In the genomic region with DNA sequence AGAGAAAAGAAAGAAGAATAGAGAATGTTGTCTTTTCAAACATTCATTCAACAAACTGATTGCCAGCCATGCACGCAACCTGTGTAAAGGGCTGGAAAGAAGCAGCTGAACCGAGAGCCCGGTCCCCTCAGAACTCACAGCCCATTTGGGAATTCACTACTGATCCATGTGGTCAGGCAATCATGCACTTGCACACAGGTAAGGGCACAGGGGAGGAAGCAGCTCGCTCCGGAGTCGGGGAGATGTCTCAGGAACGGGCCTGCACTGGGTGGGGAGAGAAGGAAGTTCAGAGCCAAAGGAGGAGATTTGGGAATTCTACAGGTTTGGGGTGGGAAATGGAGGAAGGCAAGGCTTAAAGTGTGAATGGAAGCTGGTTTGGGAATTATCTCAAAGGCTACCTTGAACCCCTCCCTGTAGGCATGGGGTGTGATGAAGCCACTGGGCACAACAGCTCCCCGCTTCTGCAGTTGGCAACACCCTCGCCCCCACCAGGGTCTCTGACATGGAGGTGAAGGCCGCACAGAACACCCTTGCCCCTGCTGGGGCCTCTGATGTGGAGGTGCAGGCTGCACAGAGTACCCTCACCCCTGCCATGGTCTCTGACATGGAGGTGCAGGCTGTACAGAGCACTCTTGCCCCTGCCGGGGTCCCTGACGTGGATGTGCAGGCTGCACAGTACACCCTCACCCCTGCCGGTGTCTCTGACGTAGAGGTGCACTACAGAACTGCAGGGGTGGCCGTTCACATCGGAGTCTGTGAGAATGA, we compare ENCODE assay signal across 20 cellular contexts.
"Had no signal": no experiment of that assay in that cellular context is flagged by ENCODE, and none has a peak within 500 bp of the region (broad histone marks: within the 10 kb centered on the region; RNA-seq: fewer than 3 reads in every experiment).

No MANE protein-coding gene starts in this region.

- H3K4me3 Mint-ChIP-seq: immature natural killer cell; memory B cell; mesothelial cell of epicardium; naive B cell; nephron progenitor cell; stimulated activated effector memory CD8-positive, alpha-beta T cell treated with anti-CD3 and anti-CD28 coated beads, Interleukin-12 subunit alpha, Interleukin-12 subunit beta, amount 100 ng/mL, for 72 hours; stimulated activated naive CD8-positive, alpha-beta T cell treated with anti-CD3 and anti-CD28 coated beads, Interleukin-15, Interleukin-2, amounts not matched to agents 100 ng/mL and 50 ng/mL, for 24 hours had no signal

- H3K27me3 Mint-ChIP-seq: stimulated activated naive CD8-positive, alpha-beta T cell treated with anti-CD3 and anti-CD28 coated beads, Interleukin-15, Interleukin-2, amounts not matched to agents 100 ng/mL and 50 ng/mL, for 24 hours had no signal

- ATAC-seq: mucosa of descending colon; stimulated activated effector memory CD8-positive, alpha-beta T cell treated with anti-CD3 and anti-CD28 coated beads, Interleukin-12 subunit alpha, Interleukin-12 subunit beta, amount 100 ng/mL, for 72 hours; upper lobe of right lung had no signal

- H3K27ac Mint-ChIP-seq: immature natural killer cell; memory B cell; mesothelial cell of epicardium; naive B cell; nephron progenitor cell; progenitor cell of endocrine pancreas; stimulated activated effector memory CD8-positive, alpha-beta T cell treated with anti-CD3 and anti-CD28 coated beads, Interleukin-12 subunit alpha, Interleukin-12 subunit beta, amount 100 ng/mL, for 72 hours; stimulated activated naive CD8-positive, alpha-beta T cell treated with anti-CD3 and anti-CD28 coated beads, Interleukin-15, Interleukin-2, amounts not matched to agents 100 ng/mL and 50 ng/mL, for 24 hours had no signal

- H3K4me1 Mint-ChIP-seq: immature natural killer cell; memory B cell; mesothelial cell of epicardium; naive B cell; nephron progenitor cell; stimulated activated effector memory CD8-positive, alpha-beta T cell treated with anti-CD3 and anti-CD28 coated beads, Interleukin-12 subunit alpha, Interleukin-12 subunit beta, amount 100 ng/mL, for 72 hours had no signal

- H3K9me3 Mint-ChIP-seq: immature natural killer cell; memory B cell; mesothelial cell of epicardium; naive B cell; nephron progenitor cell; stimulated activated effector memory CD8-positive, alpha-beta T cell treated with anti-CD3 and anti-CD28 coated beads, Interleukin-12 subunit alpha, Interleukin-12 subunit beta, amount 100 ng/mL, for 72 hours; stimulated activated naive CD8-positive, alpha-beta T cell treated with anti-CD3 and anti-CD28 coated beads, Interleukin-15, Interleukin-2, amounts not matched to agents 100 ng/mL and 50 ng/mL, for 24 hours had no signal

- DNase-seq: dorsolateral prefrontal cortex; effector CD4-positive, alpha-beta T cell; hypothalamus; immature natural killer cell; mucosa of descending colon; naive B cell; nephron progenitor cell; right lobe of liver; small intestine; stimulated activated CD4-positive, alpha-beta T cell treated with anti-CD3 and anti-CD28 coated beads, Interleukin-12 subunit alpha, Interleukin-12 subunit beta, amount 100 ng/mL, for 4 hours; stimulated activated CD4-positive, alpha-beta T cell treated with anti-CD3 and anti-CD28 coated beads, Interleukin-1b, Interleukin-23, amount 100 ng/mL, for 48 hours; stimulated activated CD4-positive, alpha-beta T cell treated with anti-CD3 and anti-CD28 coated beads, Interleukin-4, amount 100 ng/mL, for 24 hours; transverse colon; upper lobe of right lung; uterus had no signal

- H3K36me3 Mint-ChIP-seq: immature natural killer cell; memory B cell; mesothelial cell of epicardium; naive B cell; stimulated activated effector memory CD8-positive, alpha-beta T cell treated with anti-CD3 and anti-CD28 coated beads, Interleukin-12 subunit alpha, Interleukin-12 subunit beta, amount 100 ng/mL, for 72 hours had no signal
